ENCODE assay signal across 8 cellular contexts in genomic region chr15:75024102-75024636, GRCh38. TPM values are rescaled to one million over a fixed set of nuclear protein-coding genes. Genes with fewer than 3 reads are reported as not detected.
DNase-seq lines count a peak whose midpoint lies in the region; ATAC-seq and TF ChIP-seq lines count a peak whose summit lies in the region.

No MANE protein-coding gene starts in this region.

- peaks cover 15% of the 10 kb centered on the region for H3K36me3 Mint-ChIP-seq in effector memory CD8-positive, alpha-beta T cell (ENCODE audit: insufficient read depth)

- H4K20me1 ChIP-seq in BLaER1, result no peaks in the 10 kb centered on the region

- H3K9me3 Mint-ChIP-seq in effector memory CD8-positive, alpha-beta T cell, result no peaks in the 10 kb centered on the region

- DNase-seq in GM20000 (ENCODE audit: low spot score) (peak; percentile 31), SIG-M5 (lab: John Stamatoyannopoulos, UW) (peak; percentile 48), posterior vena cava (ENCODE audit: low spot score) (no peak)
- DNase-seq in effector memory CD8-positive, alpha-beta T cell, result no peak
- DNase-seq in stimulated activated CD8-positive, alpha-beta memory T cell treated with anti-CD3 and anti-CD28 coated beads, Interleukin-4, amount 100 ng/mL, for 48 hours, result no peak

- no peak for TF ChIP-seq CTCF in GM20000 (IDR thresholded peaks at IDR 0.05; ENCODE audit: extremely low read depth, missing control alignments)

- H3K4me1 Mint-ChIP-seq in effector memory CD8-positive, alpha-beta T cell (ENCODE audit: low read depth in 2 of 2), result peaks cover 17 to 20% of the 10 kb centered on the region in 2 donors

- no peaks in the 10 kb centered on the region for H3K27me3 ChIP-seq in BLaER1
- no peaks in the 10 kb centered on the region for H3K27me3 ChIP-seq in mononuclear cell (ENCODE audit: insufficient read depth, low read length)

- H3K27ac ChIP-seq in BLaER1, result peak overlapping the region; percentile 95

- intact Hi-C loops in posterior vena cava (cut with DNase I), result no loop called here

- H3K4me2 ChIP-seq in BLaER1, result peak overlapping the region; percentile 83

- H3K4me1 ChIP-seq in BLaER1 (peaks cover 64% of the 10 kb centered on the region), mononuclear cell (ENCODE audit: insufficient read depth, low read length) (peaks cover 41% of the 10 kb centered on the region)

- no peak for ATAC-seq in effector memory CD8-positive, alpha-beta T cell (replicated peaks)
- no peak for ATAC-seq in HG03159 (IDR thresholded peaks at IDR 0.05; ENCODE audit: unreplicated experiment)

- peak overlapping the region; percentile 89 to 94 for H3K4me3 Mint-ChIP-seq in effector memory CD8-positive, alpha-beta T cell

- H3K27ac Mint-ChIP-seq in effector memory CD8-positive, alpha-beta T cell, result peak overlapping the region; percentile 90

- H3K9ac ChIP-seq in BLaER1, result peak overlapping the region; percentile 97

- H3K9me3 ChIP-seq in BLaER1 (no peaks in the 10 kb centered on the region), mononuclear cell (ENCODE audit: low read depth, low read length) (no peaks in the 10 kb centered on the region)

- H3K27me3 Mint-ChIP-seq in effector memory CD8-positive, alpha-beta T cell, result no peaks in the 10 kb centered on the region

- H3K36me3 ChIP-seq in BLaER1, result no peaks in the 10 kb centered on the region; the same call in 1 of the 2 replicates

- H3K4me3 ChIP-seq in BLaER1, result peak overlapping the region; percentile 77
- H3K4me3 ChIP-seq in mononuclear cell (ENCODE audit: low read length), result peak overlapping the region; percentile 95

RNA-seq across cellular contexts. Expression of gene PPCDC, which starts 0.8 kb away (rescaled TPM):
- 17.4 TPM for total RNA-seq in mononuclear cell
- 10 to 100 TPM in 1 of 2 donors, 1 to 10 TPM in 1; 9.2 to 11.0 TPM for total RNA-seq in posterior vena cava

RNA-seq across cellular contexts. Expression of gene SCAMP5, which starts 28.8 kb away (rescaled TPM):
- total RNA-seq in mononuclear cell, result 2.2 TPM
- total RNA-seq in posterior vena cava, result 1 to 10 TPM; 2.4 to 2.9 TPM

Comparison
In these comparisons a context has a peak if more than half of its experiments do, and no peak if none do; other contexts are left out.
1. DNase-seq: peak in GM20000 (single experiment) and SIG-M5 (single experiment); none in effector memory CD8-positive, alpha-beta T cell (0 of 3), posterior vena cava (single experiment) and stimulated activated CD8-positive, alpha-beta memory T cell treated with anti-CD3 and anti-CD28 coated beads, Interleukin-4, amount 100 ng/mL, for 48 hours (single experiment).